Comparison of ENCODE assay signal across 28 cellular contexts in genomic region chr14:40985584-40985983, GRCh38.
"Had no signal": no experiment of that assay in that cellular context is flagged by ENCODE, and none has a peak within 500 bp of the region (broad histone marks: within the 10 kb centered on the region; RNA-seq: fewer than 3 reads in every experiment).

No MANE protein-coding gene starts in this region.

- H3K4me3 ChIP-seq: neural progenitor cell, ovary, psoas muscle, skin epidermis, smooth muscle cell, spleen, suprapubic skin, testis, tibial artery, transverse colon, upper lobe of right lung, uterus had no signal

- H3K79me2 ChIP-seq: parathyroid adenoma had no signal

- H3K27ac ChIP-seq: neural progenitor cell, ovary, parathyroid adenoma, psoas muscle, skin epidermis, spleen, suprapubic skin, testis, tibial artery, transverse colon, upper lobe of right lung, uterus had no signal

- ATAC-seq: natural killer cell; psoas muscle; right cardiac atrium; sciatic nerve; stimulated activated memory B cell treated with anti-CD40 and anti-IgM and Interleukin-4, amounts not matched to agents 10 μg/mL and 1 μg/mL and 100 μg/mL, for 72 hours; stimulated activated naive CD8-positive, alpha-beta T cell treated with anti-CD3 and anti-CD28 coated beads, Interleukin-15, amount 100 ng/mL, for 72 hours; stimulated activated naive CD8-positive, alpha-beta T cell treated with anti-CD3 and anti-CD28 coated beads, Interleukin-15, Interleukin-2, amounts not matched to agents 100 U/mL and 50 U/mL, for 24 hours; upper lobe of right lung had no signal

- H3K36me3 ChIP-seq: neural progenitor cell, ovary, spleen, suprapubic skin, tibial artery, transverse colon, upper lobe of right lung, uterus had no signal

- H3K27me3 ChIP-seq: neural progenitor cell, ovary, spleen, suprapubic skin, testis, tibial artery, transverse colon, upper lobe of right lung, uterus had no signal

- H2AFZ ChIP-seq: neural progenitor cell, parathyroid adenoma had no signal

- DNase-seq: natural killer cell; occipital lobe; ovary; posterior cingulate gyrus; psoas muscle; right cardiac atrium; spleen; stimulated activated CD4-positive, alpha-beta T cell treated with anti-CD3 and anti-CD28 coated beads, Interleukin-12 subunit alpha, Interleukin-12 subunit beta, amount 100 ng/mL, for 4 hours; stimulated activated CD4-positive, alpha-beta T cell treated with anti-CD3 and anti-CD28 coated beads, Interleukin-1b, Interleukin-23, amount 100 ng/mL, for 48 hours; stimulated activated CD4-positive, alpha-beta T cell treated with anti-CD3 and anti-CD28 coated beads, Interleukin-4, amount 100 ng/mL, for 1 hour; stimulated activated CD4-positive, alpha-beta T cell treated with anti-CD3 and anti-CD28 coated beads, Interleukin-4, amount 100 ng/mL, for 4 hours; stimulated activated CD8-positive, alpha-beta memory T cell treated with anti-CD3 and anti-CD28 coated beads, Interleukin-4, amount 100 ng/mL, for 48 hours; stimulated activated naive CD4-positive, alpha-beta T cell; stimulated activated naive CD8-positive, alpha-beta T cell treated with anti-CD3 and anti-CD28 coated beads, Interleukin-15, amount 100 ng/mL, for 72 hours; stimulated activated naive CD8-positive, alpha-beta T cell treated with anti-CD3 and anti-CD28 coated beads, Interleukin-15, Interleukin-2, amounts not matched to agents 100 U/mL and 50 U/mL, for 24 hours; substantia nigra; testis; tibial artery; transverse colon; upper lobe of right lung; uterus had no signal

- H3K4me2 ChIP-seq: neural progenitor cell, smooth muscle cell had no signal

- H3K9me3 ChIP-seq: ovary, psoas muscle, testis, tibial artery, uterus had no signal

- H3K9ac ChIP-seq: neural progenitor cell, parathyroid adenoma had no signal

- H3K4me1 ChIP-seq: parathyroid adenoma, psoas muscle, spleen, suprapubic skin, testis, transverse colon, upper lobe of right lung, uterus had no signal
